ENCODE assay signal across 17 cellular contexts in genomic region chr5:118777468-118777746, GRCh38.
DNase-seq lines count a peak whose midpoint lies in the region; ATAC-seq, FAIRE-seq and TF ChIP-seq lines count a peak whose summit lies in the region.
"Had no signal": no experiment of that assay in that cellular context is flagged by ENCODE, and none has a peak within 500 bp of the region (broad histone marks: within the 10 kb centered on the region; RNA-seq: fewer than 3 reads in every experiment).

No MANE protein-coding gene starts in this region.

- no peaks in the 10 kb centered on the region for H3K36me3 Mint-ChIP-seq in Calu3 (ENCODE audit: insufficient read depth, unreplicated experiment)
- H3K36me3 Mint-ChIP-seq: CD14-positive monocyte; CD4-positive, alpha-beta memory T cell had no signal

- FAIRE-seq in small intestine (lab: Jason Lieb, UNC): no peak
- FAIRE-seq: GM12878, H54 had no signal

- no peak overlapping the region for H3K27ac Mint-ChIP-seq in Calu3 (ENCODE audit: unreplicated experiment)
- H3K27ac Mint-ChIP-seq: CD14-positive monocyte; CD4-positive, alpha-beta memory T cell; GM23338 had no signal

- peaks cover 17% of the 10 kb centered on the region for H3K4me1 Mint-ChIP-seq in Calu3 (ENCODE audit: low read depth, unreplicated experiment)
- H3K4me1 Mint-ChIP-seq: CD4-positive, alpha-beta memory T cell had no signal

- 8 to 66% (median 19%) methylated on average over 1 of the region's 1 CpG for WGBS in small intestine, 3 donors

- H3K4me3 Mint-ChIP-seq in Calu3 (ENCODE audit: low read depth, unreplicated experiment): no peak overlapping the region
- H3K4me3 Mint-ChIP-seq: CD14-positive monocyte; CD4-positive, alpha-beta memory T cell; GM23338 had no signal

- ATAC-seq in left colon (peak; percentile 40), GM19397 (IDR thresholded peaks at IDR 0.05; ENCODE audit: unreplicated experiment) (no peak)
- ATAC-seq: GM23338 had no signal

- intact Hi-C loops in Calu3 (cut with micrococcal nuclease; ENCODE audit: unreplicated experiment): no loop called here
- intact Hi-C loops in left colon (cut with DNase I, micrococcal nuclease): no loop called here

- H3K4me1 ChIP-seq in small intestine (ENCODE audit: control insufficient read depth in 2 of 2, insufficient read depth in 1 of 2, low read depth in 1 of 2, low read length in 1 of 2): no peaks in the 10 kb centered on the region

- no peaks in the 10 kb centered on the region for H3K27me3 ChIP-seq in small intestine (ENCODE audit: control insufficient read depth in 2 of 2, insufficient read depth in 2 of 2, low read length in 2 of 2)
- H3K27me3 ChIP-seq: BLaER1 had no signal

- DNase-seq in Calu3 (peak; percentile 10), left colon (no peak), mucosa of gallbladder (ENCODE audit: low spot score) (peak; percentile 27), small intestine (peak; percentile 24), NCI-H446 (lab: John Stamatoyannopoulos, UW) (no peak)
- no peak for DNase-seq in activated naive CD4-positive, alpha-beta T cell treated with anti-CD3 and anti-CD28 coated beads, Interleukin-2, amount 50 U/mL, for 16 hours
- DNase-seq: 8988T; CD4-positive, alpha-beta memory T cell; DND-41; EL; HCEC 1CT had no signal

- H3K27ac ChIP-seq in small intestine (ENCODE audit: low read depth in 1 of 2, low read length in 1 of 2): no peak overlapping the region

- no peak for TF ChIP-seq CTCF in Calu3 (IDR thresholded peaks at IDR 0.05; ENCODE audit: unreplicated experiment)

- H3K4me3 ChIP-seq in small intestine (ENCODE audit: low read depth in 1 of 2, low read length in 2 of 2): no peak overlapping the region
- H3K4me3 ChIP-seq: BLaER1, GM12878, GM23338 had no signal

- H3K36me3 ChIP-seq in small intestine (ENCODE audit: control insufficient read depth in 2 of 2, insufficient read depth in 2 of 2, low read length in 2 of 2): no peaks in the 10 kb centered on the region
- H3K36me3 ChIP-seq: BLaER1 had no signal

- no TSS peak for BruUV-seq in Calu3 (replicated peaks; lab: Mats Ljungman, UMichigan)

- no peaks in the 10 kb centered on the region for H3K9me3 Mint-ChIP-seq in Calu3 (ENCODE audit: low read depth, unreplicated experiment)
- H3K9me3 Mint-ChIP-seq: CD4-positive, alpha-beta memory T cell; GM23338 had no signal

- H3K27me3 Mint-ChIP-seq in Calu3 (ENCODE audit: unreplicated experiment): no peaks in the 10 kb centered on the region

- H3K9me3 ChIP-seq in small intestine (ENCODE audit: control insufficient read depth, low read depth): no peaks in the 10 kb centered on the region
- H3K9me3 ChIP-seq: BLaER1 had no signal

- CTCF ChIA-PET in Calu3 (lab: Charles Lee): interaction anchor here (0.6 kb wide), 1 partner anchor 245 kb away, joined by 4 read pairs; no protein-coding TSS in a partner anchor

Comparison
In these comparisons a context has a peak if more than half of its experiments do, and no peak if none do; other contexts are left out.
1. DNase-seq: peak in Calu3 (single experiment), mucosa of gallbladder (single experiment) and small intestine (single experiment); none in left colon (0 of 2), NCI-H446 (0 of 2) and activated naive CD4-positive, alpha-beta T cell treated with anti-CD3 and anti-CD28 coated beads, Interleukin-2, amount 50 U/mL, for 16 hours (single experiment).